Comparison of ENCODE assay signal across 8 cellular contexts in the genomic region with DNA sequence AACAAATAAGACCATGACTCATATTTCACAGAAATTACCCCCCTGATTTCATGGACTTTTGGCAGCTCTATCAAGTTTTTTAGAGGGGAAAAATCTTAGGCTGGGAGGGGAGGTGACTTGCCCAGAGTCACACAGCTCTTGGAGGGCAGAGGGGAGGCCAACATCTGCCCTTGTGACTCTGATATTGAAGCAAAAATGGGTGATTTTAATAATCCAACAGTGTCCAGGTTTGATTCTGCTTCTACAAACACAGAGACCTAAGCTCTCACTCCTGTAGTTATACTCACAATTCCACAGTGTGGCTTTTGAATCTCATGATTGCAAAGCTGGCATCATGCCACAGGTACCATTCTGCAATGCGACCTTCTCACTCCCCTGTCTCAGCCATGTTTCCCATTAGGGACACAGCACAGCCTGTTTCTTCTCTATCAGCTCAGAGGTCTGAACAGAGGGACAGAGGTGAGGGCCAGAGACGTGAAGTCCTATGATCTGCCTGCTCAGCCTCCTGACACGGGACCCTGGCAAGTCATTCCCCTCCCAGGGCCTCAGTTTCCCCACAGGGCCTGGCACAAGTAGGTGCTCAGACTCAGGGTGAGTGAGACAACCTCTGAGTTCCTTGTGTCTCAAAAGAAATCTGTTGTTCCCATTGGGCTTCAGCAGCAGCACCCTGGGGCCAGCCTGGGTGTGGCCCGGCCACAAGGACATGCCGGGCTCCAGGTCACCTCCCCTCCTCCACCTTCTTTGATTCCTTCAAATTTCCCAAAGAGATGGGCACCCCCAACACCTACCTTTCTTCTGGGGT.
DNase-seq lines count a peak whose midpoint lies in the region; ATAC-seq lines count a peak whose summit lies in the region.

No MANE protein-coding gene starts in this region.

- no peaks in the 10 kb centered on the region for H3K27me3 ChIP-seq in HUES48 (ENCODE audit: control insufficient read depth, insufficient read depth, low read length)
- no peaks in the 10 kb centered on the region for H3K27me3 ChIP-seq in iPS-15b (ENCODE audit: control insufficient read depth, insufficient read depth, low read length)

- H3K36me3 ChIP-seq in HUES48 (ENCODE audit: control insufficient read depth, insufficient read depth, low read length) = 0 out of 2 replicates have a peak, but pooled peaks cover 2% of the 10 kb centered on the region
- H3K36me3 ChIP-seq in iPS-15b (ENCODE audit: control insufficient read depth, insufficient read depth, low read length) = no peaks in the 10 kb centered on the region

- ATAC-seq in activated naive CD8-positive, alpha-beta T cell treated with anti-CD3 and anti-CD28 coated beads, Interleukin-2, amount 50 U/mL, for 24 hours = peak; percentile 18
- ATAC-seq in stimulated activated memory B cell treated with anti-CD40 and anti-IgM and Interleukin-4, amounts not matched to agents 10 μg/mL and 1 μg/mL and 100 μg/mL, for 72 hours = peak; percentile 18
- no peak for ATAC-seq in GM18498 (IDR thresholded peaks at IDR 0.05; ENCODE audit: unreplicated experiment)

- DNase-seq in COR-L47 (lab: John Stamatoyannopoulos, UW) (peak; percentile 37), GOT3 (lab: John Stamatoyannopoulos, UW) (no peak)
- DNase-seq in activated naive CD8-positive, alpha-beta T cell treated with anti-CD3 and anti-CD28 coated beads, Interleukin-2, amount 50 U/mL, for 24 hours = no peak
- DNase-seq in activated CD4-positive, alpha-beta T cell treated with anti-CD3 and anti-CD28 coated beads for 1 hour = no peak

- H3K4me3 Mint-ChIP-seq in activated naive CD8-positive, alpha-beta T cell treated with anti-CD3 and anti-CD28 coated beads, Interleukin-2, amount 50 U/mL, for 24 hours = peak overlapping the region; percentile 98
- H3K4me3 Mint-ChIP-seq in stimulated activated memory B cell treated with anti-CD40 and anti-IgM and Interleukin-4, amounts not matched to agents 10 μg/mL and 1 μg/mL and 100 μg/mL, for 72 hours = peak overlapping the region; percentile 93

- H3K4me1 ChIP-seq in HUES48 (ENCODE audit: control insufficient read depth, insufficient read depth, low read length) (peaks cover 11% of the 10 kb centered on the region; the same call in 1 of the 2 replicates), iPS-15b (ENCODE audit: control insufficient read depth, insufficient read depth, low read length) (peaks cover 13% of the 10 kb centered on the region)

- H3K9me3 ChIP-seq in HUES48 (ENCODE audit: control insufficient read depth, insufficient read depth, low read length) (no peaks in the 10 kb centered on the region), iPS-15b (ENCODE audit: control insufficient read depth, insufficient read depth, low read length) (no peaks in the 10 kb centered on the region)

- no peaks in the 10 kb centered on the region for H3K9me3 Mint-ChIP-seq in activated naive CD8-positive, alpha-beta T cell treated with anti-CD3 and anti-CD28 coated beads, Interleukin-2, amount 50 U/mL, for 24 hours
- H3K9me3 Mint-ChIP-seq in stimulated activated memory B cell treated with anti-CD40 and anti-IgM and Interleukin-4, amounts not matched to agents 10 μg/mL and 1 μg/mL and 100 μg/mL, for 72 hours = peaks cover 2% of the 10 kb centered on the region

- H3K27me3 Mint-ChIP-seq in activated naive CD8-positive, alpha-beta T cell treated with anti-CD3 and anti-CD28 coated beads, Interleukin-2, amount 50 U/mL, for 24 hours = no peaks in the 10 kb centered on the region
- H3K27me3 Mint-ChIP-seq in stimulated activated memory B cell treated with anti-CD40 and anti-IgM and Interleukin-4, amounts not matched to agents 10 μg/mL and 1 μg/mL and 100 μg/mL, for 72 hours = no peaks in the 10 kb centered on the region

- peaks cover 31% of the 10 kb centered on the region for H3K36me3 Mint-ChIP-seq in activated naive CD8-positive, alpha-beta T cell treated with anti-CD3 and anti-CD28 coated beads, Interleukin-2, amount 50 U/mL, for 24 hours (ENCODE audit: low read depth)
- peaks cover 40% of the 10 kb centered on the region for H3K36me3 Mint-ChIP-seq in stimulated activated memory B cell treated with anti-CD40 and anti-IgM and Interleukin-4, amounts not matched to agents 10 μg/mL and 1 μg/mL and 100 μg/mL, for 72 hours

- H3K9ac ChIP-seq in HUES48 (ENCODE audit: low read depth, low read length) = peak overlapping the region; percentile 57; the same call in 1 of the 2 replicates
- H3K9ac ChIP-seq in iPS-15b (ENCODE audit: low read depth, low read length) = peak overlapping the region; percentile 85

- peak overlapping the region; percentile 99 for H3K27ac Mint-ChIP-seq in activated naive CD8-positive, alpha-beta T cell treated with anti-CD3 and anti-CD28 coated beads, Interleukin-2, amount 50 U/mL, for 24 hours
- H3K27ac Mint-ChIP-seq in stimulated activated memory B cell treated with anti-CD40 and anti-IgM and Interleukin-4, amounts not matched to agents 10 μg/mL and 1 μg/mL and 100 μg/mL, for 72 hours = peak overlapping the region; percentile 97

- H3K27ac ChIP-seq in HUES48 (ENCODE audit: low read depth, low read length) = peak overlapping the region; percentile 56

- H3K4me1 Mint-ChIP-seq in activated naive CD8-positive, alpha-beta T cell treated with anti-CD3 and anti-CD28 coated beads, Interleukin-2, amount 50 U/mL, for 24 hours = peaks cover 53% of the 10 kb centered on the region
- peaks cover 64% of the 10 kb centered on the region for H3K4me1 Mint-ChIP-seq in stimulated activated memory B cell treated with anti-CD40 and anti-IgM and Interleukin-4, amounts not matched to agents 10 μg/mL and 1 μg/mL and 100 μg/mL, for 72 hours

- peak overlapping the region; percentile 71 for H3K4me3 ChIP-seq in HUES48 (ENCODE audit: low read depth, low read length)
- H3K4me3 ChIP-seq in iPS-15b (ENCODE audit: low read depth, low read length) = peak overlapping the region; percentile 76
